ENCODE assay signal across 1 cellular context in genomic region chr17:75918112-75918445, GRCh38.
TF ChIP-seq lines count a peak whose summit lies in the region.

No MANE protein-coding gene starts in this region.

TF ChIP-seq in H1, 55 proteins besides CTCF, POLR2A, EP300 and RAD21:
- TF ChIP-seq SP4 (IDR thresholded peaks at IDR 0.05; ENCODE audit: low read length) = no peak
- TF ChIP-seq NRF1 (IDR thresholded peaks at IDR 0.05; ENCODE audit: low read depth, low read length) = no peak
- TF ChIP-seq HDAC6 (IDR thresholded peaks at IDR 0.05; ENCODE audit: low read depth, low read length) = no peak
- no peak for TF ChIP-seq YY1 (IDR thresholded peaks at IDR 0.05; ENCODE audit: low read depth, low read length)
- TF ChIP-seq RNF2 (IDR thresholded peaks at IDR 0.05; ENCODE audit: borderline replicate concordance, low read depth, low read length, missing control alignments, poor library complexity, severe bottlenecking) = no peak
- no peak for TF ChIP-seq JUND (IDR thresholded peaks at IDR 0.05; ENCODE audit: low read length)
- TF ChIP-seq, protein P1, sequence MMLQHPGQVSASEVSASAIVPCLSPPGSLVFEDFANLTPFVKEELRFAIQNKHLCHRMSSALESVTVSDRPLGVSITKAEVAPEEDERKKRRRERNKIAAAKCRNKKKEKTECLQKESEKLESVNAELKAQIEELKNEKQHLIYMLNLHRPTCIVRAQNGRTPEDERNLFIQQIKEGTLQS (IDR thresholded peaks at IDR 0.05; ENCODE audit: insufficient read depth, low read depth, low read length) = no peak
- no peak for TF ChIP-seq ZNF274 (IDR thresholded peaks at IDR 0.05; ENCODE audit: borderline replicate concordance, extremely low read depth, low read length)
- TF ChIP-seq NANOG (IDR thresholded peaks at IDR 0.05; ENCODE audit: insufficient read depth, low read depth, low read length, poor library complexity, severe bottlenecking) = no peak
- no peak for TF ChIP-seq CBX5 (IDR thresholded peaks at IDR 0.05; ENCODE audit: low read depth, low read length)
- TF ChIP-seq GTF2F1 (IDR thresholded peaks at IDR 0.05; ENCODE audit: borderline replicate concordance, low read depth, low read length) = no peak
- TF ChIP-seq ATF2 (IDR thresholded peaks at IDR 0.05; ENCODE audit: low read length) = no peak
- no peak for TF ChIP-seq JUN (IDR thresholded peaks at IDR 0.05; ENCODE audit: low read depth, low read length)
- TF ChIP-seq SIN3A (conservative IDR thresholded peaks at IDR 0.05 in 1 of 2, IDR thresholded peaks at IDR 0.05 in 1 of 2; ENCODE audit: low read depth in 1 of 2, low read length in 2 of 2) = no peak
- TF ChIP-seq CTBP2 (IDR thresholded peaks at IDR 0.05; ENCODE audit: borderline replicate concordance, insufficient read depth, insufficient read length, low read length) = no peak
- no peak for TF ChIP-seq KDM1A (IDR thresholded peaks at IDR 0.05; ENCODE audit: borderline replicate concordance, low read length)
- no peak for TF ChIP-seq POLR2AphosphoS5 (IDR thresholded peaks at IDR 0.05; ENCODE audit: low read depth, low read length)
